In genomic region chr7:14419554-14419953, GRCh38 we compare ENCODE assay signal across 17 cellular contexts.
DNase-seq lines count a peak whose midpoint lies in the region; ATAC-seq and TF ChIP-seq lines count a peak whose summit lies in the region.
"Had no signal": no experiment of that assay in that cellular context is flagged by ENCODE, and none has a peak within 500 bp of the region (broad histone marks: within the 10 kb centered on the region; RNA-seq: fewer than 3 reads in every experiment).

No MANE protein-coding gene starts in this region.

- no peaks in the 10 kb centered on the region for H4K20me1 ChIP-seq in GM23338 (replicated peaks; ENCODE audit: insufficient read depth)
- no peaks in the 10 kb centered on the region for H4K20me1 ChIP-seq in MM.1S (ENCODE audit: insufficient read depth, low read length)

- no peaks in the 10 kb centered on the region for H3K79me2 ChIP-seq in GM23338 (replicated peaks; ENCODE audit: insufficient read depth)
- H3K79me2 ChIP-seq in MM.1S (ENCODE audit: low read length) = no peaks in the 10 kb centered on the region

- H3K9me2 ChIP-seq in GM23338 (ENCODE audit: insufficient read depth) (no peaks in the 10 kb centered on the region), MM.1S (replicated peaks; ENCODE audit: insufficient read depth, low read length) (no peaks in the 10 kb centered on the region)

- H3K27me3 ChIP-seq in GM23338 (ENCODE audit: insufficient read depth) (no peaks in the 10 kb centered on the region), MM.1S (replicated peaks; ENCODE audit: insufficient read depth, low read length) (no peaks in the 10 kb centered on the region)

- H3K9me3 ChIP-seq in MM.1S (replicated peaks; ENCODE audit: insufficient read depth, low read length) = no peaks in the 10 kb centered on the region

- H3F3A ChIP-seq in GM23338 (replicated peaks; ENCODE audit: low read depth) (no peaks in the 10 kb centered on the region), MM.1S (ENCODE audit: insufficient read depth, low read length) (no peaks in the 10 kb centered on the region)

- H3K4me3 Mint-ChIP-seq in GM23338 (no peak overlapping the region), nephron progenitor cell (no peak overlapping the region)
- H3K4me3 Mint-ChIP-seq: CD8-positive, alpha-beta T cell; H9 had no signal

- no peak overlapping the region for H3K4me3 ChIP-seq in GM23338
- H3K4me3 ChIP-seq in MM.1S (ENCODE audit: low read length) = no peak overlapping the region

- H3K27me3 Mint-ChIP-seq in GM23338 (ENCODE audit: insufficient read depth, low read depth, poor library complexity) (no peaks in the 10 kb centered on the region), nephron progenitor cell (ENCODE audit: low read depth, poor library complexity) (no peaks in the 10 kb centered on the region)

- DNase-seq in GM23338 (ENCODE audit: low spot score) (no peak), NCI-H460 (ENCODE audit: extremely low read depth, low read depth) (peak; percentile 56), fibroblast of peridontal ligament (ENCODE audit: extremely low read depth) (peak; percentile 9), nephron progenitor cell (no peak), MM.1S (no peak), NCI-H2196 treated with DMSO at 0.1 percent for 48 hours (lab: John Stamatoyannopoulos, UW; ENCODE audit: unreplicated experiment) (no peak), cerebellum (ENCODE audit: low spot score) (no peak)
- DNase-seq in activated CD8-positive, alpha-beta memory T cell treated with anti-CD3 and anti-CD28 coated beads, Interleukin-2, amount 50 U/mL, for 4 hours = no peak
- DNase-seq: CD8-positive, alpha-beta T cell; H9; Karpas-422; NCI-H1417; NCI-H2029; NCI-H2171 treated with DMSO at 0.1 percent for 48 hours; NCI-H510A treated with DMSO at 0.1 percent for 48 hours; SIG-M5 had no signal

- H3K4me1 ChIP-seq in GM23338 (ENCODE audit: insufficient read depth) = peaks cover 4% of the 10 kb centered on the region; the same call in 1 of the 2 replicates
- H3K4me1 ChIP-seq in MM.1S (ENCODE audit: low read length) = no peaks in the 10 kb centered on the region

- H3K27ac ChIP-seq in GM23338 (ENCODE audit: low read depth) (no peak overlapping the region), MM.1S (ENCODE audit: low read length) (no peak overlapping the region)

- TF ChIP-seq CTCF in GM23338 (conservative IDR thresholded peaks at IDR 0.05; ENCODE audit: low read depth in 2 of 2) (no peak), nephron progenitor cell (IDR thresholded peaks at IDR 0.05) (no peak), MM.1S (IDR thresholded peaks at IDR 0.05; ENCODE audit: low read length) (no peak)

- H3K36me3 ChIP-seq in GM23338 (ENCODE audit: insufficient read depth) (no peaks in the 10 kb centered on the region), MM.1S (replicated peaks; ENCODE audit: insufficient read depth, low read length) (no peaks in the 10 kb centered on the region)

- H2AFZ ChIP-seq in GM23338 (no peak overlapping the region), MM.1S (ENCODE audit: low read length) (no peak overlapping the region)

- H3K9me3 Mint-ChIP-seq in GM23338 (no peaks in the 10 kb centered on the region), nephron progenitor cell (peaks cover 6% of the 10 kb centered on the region)
- H3K9me3 Mint-ChIP-seq: CD8-positive, alpha-beta T cell; H9 had no signal

- peaks cover 9% of the 10 kb centered on the region; the same call in 2 of the 3 replicates for H3K4me1 Mint-ChIP-seq in GM23338
- no peaks in the 10 kb centered on the region for H3K4me1 Mint-ChIP-seq in nephron progenitor cell

- H3K4me2 ChIP-seq in GM23338 = no peak overlapping the region
- H3K4me2 ChIP-seq in MM.1S (ENCODE audit: low read depth, low read length) = no peak overlapping the region

- H3K27ac Mint-ChIP-seq in GM23338 (peak overlapping the region; percentile 70; the same call in 1 of the 2 replicates), nephron progenitor cell (peak overlapping the region; percentile 17)
- H3K27ac Mint-ChIP-seq: CD8-positive, alpha-beta T cell had no signal

- H3K36me3 Mint-ChIP-seq in GM23338 (ENCODE audit: low read depth) = no peaks in the 10 kb centered on the region
- no peaks in the 10 kb centered on the region for H3K36me3 Mint-ChIP-seq in nephron progenitor cell (ENCODE audit: low read depth)
- H3K36me3 Mint-ChIP-seq: CD8-positive, alpha-beta T cell had no signal

- ATAC-seq in GM23338 = no peak
- ATAC-seq: CD8-positive, alpha-beta T cell; HepG2 had no signal

- H3K9ac ChIP-seq in MM.1S (ENCODE audit: low read length) = no peak overlapping the region

TF ChIP-seq in GM23338, 12 proteins besides CTCF, POLR2A, EP300 and RAD21 (continues in another document):
- TF ChIP-seq ZNF462 (CRISPR knock-in tag; IDR thresholded peaks at IDR 0.05) = no peak

Comparison
In these comparisons a context has a peak if more than half of its experiments do, and no peak if none do; other contexts are left out.
1. DNase-seq: peak in NCI-H460 (single experiment) and fibroblast of peridontal ligament (single experiment); none in GM23338 (single experiment), nephron progenitor cell (single experiment), MM.1S (single experiment), NCI-H2196 treated with DMSO at 0.1 percent for 48 hours (single experiment), activated CD8-positive, alpha-beta memory T cell treated with anti-CD3 and anti-CD28 coated beads, Interleukin-2, amount 50 U/mL, for 4 hours (single experiment) and cerebellum (single experiment).